In the genomic region with DNA sequence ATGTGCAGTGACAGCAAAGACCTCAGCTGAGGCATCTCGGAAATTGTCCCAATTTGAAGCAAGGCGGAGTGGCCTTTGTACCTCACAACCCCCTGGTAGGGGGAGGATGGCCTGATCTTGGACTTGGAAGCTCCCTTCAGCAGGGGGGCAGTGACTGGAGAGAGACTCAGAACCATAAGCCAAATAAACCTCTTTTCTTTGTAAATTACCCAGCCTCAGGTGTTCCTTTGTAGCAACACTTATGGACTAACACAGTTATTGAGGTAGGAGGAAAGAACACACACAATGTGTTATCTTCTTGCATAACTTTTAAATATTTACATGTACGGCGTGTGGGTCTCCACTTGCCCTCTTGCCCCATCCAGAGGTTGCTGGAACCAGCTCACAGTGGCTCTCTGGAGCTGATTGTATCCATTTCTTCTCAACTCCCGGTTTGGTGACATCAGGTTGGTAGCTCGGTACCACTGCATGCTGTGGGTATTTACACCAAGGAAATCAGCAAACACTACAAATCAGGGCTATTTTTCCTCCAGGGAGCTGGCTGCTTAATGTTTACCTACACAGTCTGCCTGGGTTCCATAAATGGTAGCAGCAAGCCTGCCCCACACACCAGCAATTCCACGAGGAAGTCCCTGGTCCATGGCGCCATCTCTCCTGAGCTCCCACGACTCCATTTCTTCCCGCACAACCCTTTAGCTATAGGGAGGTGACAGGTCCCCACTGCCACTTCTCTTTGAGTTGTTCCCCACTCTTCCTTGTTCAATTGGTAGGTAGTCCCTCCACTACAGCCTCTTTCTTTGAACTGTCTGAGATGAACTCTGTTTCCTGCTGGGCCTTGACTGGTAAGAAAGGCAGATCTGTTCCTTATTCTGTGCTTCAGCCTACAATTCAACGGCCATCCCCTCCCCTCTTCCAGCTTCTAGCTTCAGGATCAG, we compare ENCODE assay signal across 31 cellular contexts.
"Had no signal": no experiment of that assay in that cellular context is flagged by ENCODE, and none has a peak within 500 bp of the region (broad histone marks: within the 10 kb centered on the region; RNA-seq: fewer than 3 reads in every experiment).

No MANE protein-coding gene starts in this region.

- H3K9me3 Mint-ChIP-seq: activated CD4-positive, alpha-beta T cell treated with anti-CD3 and anti-CD28 coated beads, Interleukin-2, amount 10 ng/mL, durations not matched to agents 7 days and 5 days; activated naive CD4-positive, alpha-beta T cell treated with anti-CD3 and anti-CD28 coated beads for 36 hours; activated T-cell treated with anti-CD3 and anti-CD28 coated beads, Interleukin-2, amount 50 U/mL, for 4 hours; activated T-helper 1 cell treated with anti-CD3 and anti-CD28 coated beads, Interleukin-12 subunit alpha, Interleukin-12 subunit beta, Interleukin-2, Interleukin-4 antibody, amounts not matched to agents 30 ng/mL and 10 ng/mL and 1 ng/mL, durations not matched to agents 14 hours and 24 hours and 36 hours; brain had no signal

- H3K36me3 Mint-ChIP-seq: brain had no signal

- H3K4me2 ChIP-seq: PC-9 had no signal

- ATAC-seq: activated CD4-positive, alpha-beta T cell treated with anti-CD3 and anti-CD28 coated beads for 36 hours; activated CD4-positive, CD25-positive, alpha-beta regulatory T cell treated with anti-CD3 and anti-CD28 coated beads, Interleukin-2, amount 50 U/mL, for 24 hours; activated naive CD4-positive, alpha-beta T cell treated with anti-CD3 and anti-CD28 coated beads, Interleukin-2, amount 50 U/mL, for 72 hours; activated T-cell treated with anti-CD3 and anti-CD28 coated beads, Interleukin-2, amount 50 U/mL, for 4 hours; Right ventricle myocardium inferior had no signal

- H3K36me3 ChIP-seq: adrenal gland had no signal

- H2AFZ ChIP-seq: PC-9 had no signal

- H3K27me3 ChIP-seq: adrenal gland had no signal

- H3K4me3 Mint-ChIP-seq: activated CD4-positive, alpha-beta T cell treated with anti-CD3 and anti-CD28 coated beads for 36 hours; activated CD4-positive, alpha-beta T cell treated with anti-CD3 and anti-CD28 coated beads, Interleukin-2, amount 10 ng/mL, durations not matched to agents 7 days and 5 days; activated naive CD4-positive, alpha-beta T cell treated with anti-CD3 and anti-CD28 coated beads for 36 hours; activated T-cell treated with anti-CD3 and anti-CD28 coated beads, Interleukin-2, amount 50 U/mL, for 4 hours; activated T-helper 1 cell treated with anti-CD3 and anti-CD28 coated beads, Interleukin-12 subunit alpha, Interleukin-12 subunit beta, Interleukin-2, Interleukin-4 antibody, amounts not matched to agents 30 ng/mL and 10 ng/mL and 1 ng/mL, durations not matched to agents 14 hours and 24 hours and 36 hours; brain had no signal

- H3K27ac Mint-ChIP-seq: activated CD4-positive, alpha-beta T cell treated with anti-CD3 and anti-CD28 coated beads for 36 hours; activated CD4-positive, alpha-beta T cell treated with anti-CD3 and anti-CD28 coated beads, Interleukin-2, amount 10 ng/mL, durations not matched to agents 7 days and 5 days; activated naive CD4-positive, alpha-beta T cell treated with anti-CD3 and anti-CD28 coated beads for 36 hours; activated T-helper 1 cell treated with anti-CD3 and anti-CD28 coated beads, Interleukin-12 subunit alpha, Interleukin-12 subunit beta, Interleukin-2, Interleukin-4 antibody, amounts not matched to agents 30 ng/mL and 10 ng/mL and 1 ng/mL, durations not matched to agents 14 hours and 24 hours and 36 hours; brain had no signal

- H3K9me3 ChIP-seq: adrenal gland had no signal

- H3K4me1 ChIP-seq: adrenal gland had no signal

- DNase-seq: activated CD4-positive, alpha-beta T cell treated with anti-CD3 and anti-CD28 coated beads for 36 hours; activated CD4-positive, alpha-beta T cell treated with anti-CD3 and anti-CD28 coated beads, Interleukin-2, amount 10 ng/mL, durations not matched to agents 7 days and 5 days; activated CD4-positive, alpha-beta T cell treated with anti-CD3 and anti-CD28 coated beads, Interleukin-2, amount 50 U/mL, for 48 hours; activated CD8-positive, alpha-beta memory T cell treated with anti-CD3 and anti-CD28 coated beads, Interleukin-2, amount 50 U/mL, for 4 hours; activated gamma-delta T cell treated with Interleukin-2 at 50 U/mL for 16 hours; activated naive CD4-positive, alpha-beta T cell treated with anti-CD3 and anti-CD28 coated beads for 36 hours; activated T-cell treated with anti-CD3 and anti-CD28 coated beads for 4 hours; activated T-cell treated with anti-CD3 and anti-CD28 coated beads, Interleukin-2, amount 50 U/mL, for 4 hours; adrenal gland; caudate nucleus; cerebellar nuclear complex; MM.1S; MV-4-11; NCI-H1092; NCI-H1436 treated with DMSO at 0.1 percent for 48 hours; NCI-H187; NCI-H2029 treated with DMSO at 0.1 percent for 48 hours; NCI-H2107; NCI-H2171; NCI-H510A; NCI-H526; NCI-H748 treated with DMSO at 0.1 percent for 48 hours; PC-9; SW 1271; T-helper 1 cell had no signal

- H3K4me3 ChIP-seq: adrenal gland, PC-9 had no signal

- H3K27ac ChIP-seq: adrenal gland, PC-9, RWPE1 had no signal

- H3K4me1 Mint-ChIP-seq: activated CD4-positive, alpha-beta T cell treated with anti-CD3 and anti-CD28 coated beads for 36 hours; activated CD4-positive, alpha-beta T cell treated with anti-CD3 and anti-CD28 coated beads, Interleukin-2, amount 10 ng/mL, durations not matched to agents 7 days and 5 days; brain had no signal
